In the genomic region with DNA sequence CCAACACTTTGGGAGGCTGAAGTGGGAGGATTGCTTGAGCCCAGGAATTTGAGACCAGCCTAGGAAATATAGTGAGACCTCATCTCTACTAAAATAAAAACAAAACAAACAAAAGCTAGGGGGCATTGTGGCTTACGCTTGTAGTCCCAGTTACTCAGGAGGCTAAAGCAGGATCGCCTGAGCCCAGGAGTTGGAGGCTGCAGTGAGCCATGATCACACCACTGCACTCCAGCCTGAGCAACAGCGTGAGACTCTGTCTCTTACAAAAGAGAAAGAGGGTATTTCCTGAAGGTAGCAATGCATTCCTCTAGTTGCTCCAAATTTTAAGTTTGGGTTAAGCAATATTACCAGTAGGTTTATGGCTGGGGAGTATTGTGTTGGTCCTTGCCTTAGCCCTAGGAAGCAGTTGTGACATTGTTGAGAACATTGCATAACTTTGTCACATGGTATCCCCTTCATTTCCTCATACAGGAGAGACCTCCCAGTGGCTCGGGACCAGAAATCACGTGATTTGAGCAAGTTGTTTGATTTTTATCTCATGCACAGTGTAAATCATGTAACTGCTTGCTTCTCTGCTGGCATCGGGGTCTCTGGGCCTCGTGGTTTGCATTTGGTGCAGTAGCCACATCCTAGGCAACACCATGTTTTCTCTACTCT, we compare ENCODE assay signal across 10 cellular contexts. TPM values are rescaled to one million over a fixed set of nuclear protein-coding genes. Genes with fewer than 3 reads are reported as not detected.
DNase-seq lines count a peak whose midpoint lies in the region; ATAC-seq and TF ChIP-seq lines count a peak whose summit lies in the region.
"Had no signal": no experiment of that assay in that cellular context is flagged by ENCODE, and none has a peak within 500 bp of the region (broad histone marks: within the 10 kb centered on the region; RNA-seq: fewer than 3 reads in every experiment).

No MANE protein-coding gene starts in this region.

- peaks cover 6% of the 10 kb centered on the region for H3K4me1 Mint-ChIP-seq in osteocyte (ENCODE audit: unreplicated experiment)

- TF ChIP-seq CTCF in fibroblast of mammary gland (conservative IDR thresholded peaks at IDR 0.05; ENCODE audit: control insufficient read depth, insufficient read depth, low read depth, low read length) (no peak), osteocyte (IDR thresholded peaks at IDR 0.05) (no peak)

- H3K4me3 Mint-ChIP-seq in osteocyte (ENCODE audit: unreplicated experiment) = no peak overlapping the region
- H3K4me3 Mint-ChIP-seq: activated T-cell treated with anti-CD3 and anti-CD28 coated beads, Interleukin-2, amount 50 U/mL, for 72 hours had no signal

- H3K27me3 Mint-ChIP-seq in osteocyte (ENCODE audit: unreplicated experiment) = no peaks in the 10 kb centered on the region

- peaks cover 2% of the 10 kb centered on the region for H3K36me3 Mint-ChIP-seq in osteocyte (ENCODE audit: unreplicated experiment)

- DNase-seq in CD1c-positive myeloid dendritic cell (ENCODE audit: extremely low spot score) = peak; percentile 87
- DNase-seq in NOMO-1 (lab: John Stamatoyannopoulos, UW; ENCODE audit: unreplicated experiment in 2 of 2) = peak; percentile 64 to 84
- DNase-seq in fibroblast of mammary gland (ENCODE audit: low read depth) = peak; percentile 64
- peak; percentile 79 for DNase-seq in pons (ENCODE audit: low spot score)
- DNase-seq in DMS153 treated with DMSO at 0.1 percent for 48 hours (lab: John Stamatoyannopoulos, UW; ENCODE audit: unreplicated experiment) = no peak
- no peak for DNase-seq in osteocyte (ENCODE audit: extremely low spot score, unreplicated experiment)
- DNase-seq: activated T-cell treated with anti-CD3 and anti-CD28 coated beads, Interleukin-2, amount 50 U/mL, for 72 hours; DMS79 treated with DMSO at 0.1 percent for 48 hours had no signal

- no peak for ATAC-seq in GM19395 (IDR thresholded peaks at IDR 0.05; ENCODE audit: unreplicated experiment)
- no peak for ATAC-seq in GM21576 (IDR thresholded peaks at IDR 0.05; ENCODE audit: unreplicated experiment)
- ATAC-seq: activated T-cell treated with anti-CD3 and anti-CD28 coated beads, Interleukin-2, amount 50 U/mL, for 72 hours had no signal

- H3K9me3 Mint-ChIP-seq in osteocyte (ENCODE audit: unreplicated experiment) = no peaks in the 10 kb centered on the region
- H3K9me3 Mint-ChIP-seq: activated T-cell treated with anti-CD3 and anti-CD28 coated beads, Interleukin-2, amount 50 U/mL, for 72 hours had no signal

- H3K27ac Mint-ChIP-seq in osteocyte (ENCODE audit: unreplicated experiment) = no peak overlapping the region
- H3K27ac Mint-ChIP-seq: activated T-cell treated with anti-CD3 and anti-CD28 coated beads, Interleukin-2, amount 50 U/mL, for 72 hours had no signal

- H3K4me3 ChIP-seq in fibroblast of mammary gland (ENCODE audit: control insufficient read depth, low read depth, low read length) = no peak overlapping the region

RNA-seq across cellular contexts. Expression of gene SMARCD3, which starts 23.3 kb away (rescaled TPM):
- total RNA-seq in osteocyte = 88.7 and 96.9 TPM in 2 replicates

RNA-seq across cellular contexts. Expression of gene CHPF2, which starts 39.5 kb away (rescaled TPM):
- total RNA-seq in osteocyte = 89.5 and 93.2 TPM in 2 replicates

RNA-seq across cellular contexts. Expression of gene ABCF2, which starts 44.8 kb away (rescaled TPM):
- total RNA-seq in osteocyte = 43.9 and 47.5 TPM in 2 replicates

Comparison
In these comparisons a context has a peak if more than half of its experiments do, and no peak if none do; other contexts are left out.
1. DNase-seq: peak in CD1c-positive myeloid dendritic cell (single experiment), NOMO-1 (2 of 2), fibroblast of mammary gland (single experiment) and pons (single experiment); none in DMS153 treated with DMSO at 0.1 percent for 48 hours (single experiment) and osteocyte (single experiment).